Comparison of ENCODE assay signal across 1 cellular context in genomic region chr2:54330226-54331094, GRCh38.
TF ChIP-seq lines count a peak whose summit lies in the region.

No MANE protein-coding gene starts in this region.

TF ChIP-seq in HEK293, 187 proteins besides CTCF, POLR2A, EP300 and RAD21 (continued from another document):
- TF ChIP-seq MEIS1 (CRISPR knock-in tag; IDR thresholded peaks at IDR 0.05; ENCODE audit: borderline replicate concordance), result no peak
- TF ChIP-seq PRDM1 (tag by site-specific recombination; IDR thresholded peaks at IDR 0.05), result no peak
- peak; percentile 67; the same call in 1 of the 2 replicates for TF ChIP-seq IKZF3 (tag by site-specific recombination; IDR thresholded peaks at IDR 0.05)
- peak; percentile 64 for TF ChIP-seq REST (tag by site-specific recombination; IDR thresholded peaks at IDR 0.05)
- TF ChIP-seq ZNF202 (tag by site-specific recombination; IDR thresholded peaks at IDR 0.05; ENCODE audit: borderline replicate concordance), result no peak
- peak; percentile 61 for TF ChIP-seq KLF8 (tag by site-specific recombination; IDR thresholded peaks at IDR 0.05)
- TF ChIP-seq ZNF660 (tag by site-specific recombination; IDR thresholded peaks at IDR 0.05), result peak; percentile 63
- TF ChIP-seq ZFP69B (tag by site-specific recombination; IDR thresholded peaks at IDR 0.05), result 0 out of 2 replicates have a peak, but pooled peaks have one; percentile 27
- no peak for TF ChIP-seq ZNF580 (tag by site-specific recombination; IDR thresholded peaks at IDR 0.05)
- peak; percentile 46; the same call in 1 of the 2 replicates for TF ChIP-seq SP7 (tag by site-specific recombination; IDR thresholded peaks at IDR 0.05)
- peak; percentile 89 for TF ChIP-seq ZBTB17 (tag by site-specific recombination; IDR thresholded peaks at IDR 0.05)
- TF ChIP-seq ZBTB20 (tag by site-specific recombination; IDR thresholded peaks at IDR 0.05), result peak; percentile 74; the same call in 1 of the 2 replicates
